ENCODE assay signal across 25 cellular contexts in the genomic region with DNA sequence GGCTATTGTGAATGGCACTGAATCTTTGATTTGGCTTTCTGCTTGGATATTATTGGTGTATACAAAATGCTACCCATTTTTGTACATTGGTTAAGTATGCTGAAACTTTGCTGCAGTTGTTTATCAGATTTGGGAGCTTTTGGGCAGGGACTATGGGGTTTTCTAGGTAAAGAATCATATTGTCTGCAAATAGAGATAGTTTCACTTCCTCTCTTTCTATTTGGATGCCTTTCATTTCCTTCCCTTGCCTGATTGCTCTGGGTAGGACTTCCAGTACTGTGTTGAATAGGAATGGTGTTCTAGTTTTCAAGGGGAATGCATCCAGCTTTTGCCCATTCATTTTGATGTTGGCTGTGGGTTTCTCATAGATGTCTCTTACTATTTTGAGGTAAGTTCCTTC.
"Had no signal": no experiment of that assay in that cellular context is flagged by ENCODE, and none has a peak within 500 bp of the region (broad histone marks: within the 10 kb centered on the region; RNA-seq: fewer than 3 reads in every experiment).

No MANE protein-coding gene starts in this region.

- DNase-seq: activated B cell treated with CpG ODN at 0.5 μM for 24 hours; activated CD4-positive, alpha-beta memory T cell treated with anti-CD3 and anti-CD28 coated beads for 36 hours; activated CD4-positive, alpha-beta T cell treated with anti-CD3 and anti-CD28 coated beads for 4 hours; activated naive CD8-positive, alpha-beta T cell treated with anti-CD3 and anti-CD28 coated beads for 36 hours; activated T-cell treated with anti-CD3 and anti-CD28 coated beads for 4 hours; amygdala; effector CD8-positive, alpha-beta T cell; heart left ventricle; left ventricle myocardium inferior; mammary epithelial cell; right cardiac atrium; stimulated activated CD4-positive, alpha-beta T cell treated with anti-CD3 and anti-CD28 coated beads, Interleukin-2, amount 100 ng/mL, for 24 hours; stimulated activated naive CD8-positive, alpha-beta T cell treated with anti-CD3 and anti-CD28 coated beads, Interleukin-15, Interleukin-2, amounts not matched to agents 100 U/mL and 50 U/mL, for 24 hours; substantia nigra; tibial artery had no signal

- FAIRE-seq: endothelial cell of umbilical vein, TTC549, urothelium cell line had no signal

- H3K4me3 ChIP-seq: cardiac muscle cell, esophagus muscularis mucosa, gastroesophageal sphincter, heart left ventricle, left ventricle myocardium inferior, prostate gland, tibial artery had no signal

- H3K36me3 Mint-ChIP-seq: activated CD4-positive, alpha-beta memory T cell treated with anti-CD3 and anti-CD28 coated beads for 36 hours; activated naive CD8-positive, alpha-beta T cell treated with anti-CD3 and anti-CD28 coated beads for 36 hours had no signal

- H3K9me3 ChIP-seq: esophagus muscularis mucosa, gastroesophageal sphincter, heart left ventricle, left ventricle myocardium inferior, prostate gland, tibial artery had no signal

- H3K9me3 Mint-ChIP-seq: activated T-helper 1 cell treated with anti-CD3 and anti-CD28 coated beads, Interleukin-12 subunit alpha, Interleukin-12 subunit beta, Interleukin-2, Interleukin-4 antibody, amounts not matched to agents 30 ng/mL and 10 ng/mL and 1 ng/mL, durations not matched to agents 14 hours and 24 hours and 36 hours; dendritic cell treated with granulocyte-macrophage colony-stimulating factor and Interleukin-4, amounts not matched to agents 40 ng/mL and 50 ng/mL, for 4 days; neural crest cell had no signal

- H3K4me1 ChIP-seq: esophagus muscularis mucosa, gastroesophageal sphincter, heart left ventricle, left ventricle myocardium inferior, prostate gland, tibial artery had no signal

- H3K27me3 ChIP-seq: cardiac muscle cell, esophagus muscularis mucosa, gastroesophageal sphincter, heart left ventricle, tibial artery had no signal

- ATAC-seq: gastroesophageal sphincter; heart left ventricle; right cardiac atrium; stimulated activated naive CD8-positive, alpha-beta T cell treated with anti-CD3 and anti-CD28 coated beads, Interleukin-15, Interleukin-2, amounts not matched to agents 100 U/mL and 50 U/mL, for 24 hours had no signal

- H3K27ac Mint-ChIP-seq: activated B cell treated with CpG ODN at 0.5 μM for 24 hours; activated CD4-positive, alpha-beta memory T cell treated with anti-CD3 and anti-CD28 coated beads for 36 hours; activated naive CD8-positive, alpha-beta T cell treated with anti-CD3 and anti-CD28 coated beads for 36 hours; activated T-helper 1 cell treated with anti-CD3 and anti-CD28 coated beads, Interleukin-12 subunit alpha, Interleukin-12 subunit beta, Interleukin-2, Interleukin-4 antibody, amounts not matched to agents 30 ng/mL and 10 ng/mL and 1 ng/mL, durations not matched to agents 14 hours and 24 hours and 36 hours; dendritic cell treated with granulocyte-macrophage colony-stimulating factor and Interleukin-4, amounts not matched to agents 40 ng/mL and 50 ng/mL, for 4 days had no signal

- H3K27me3 Mint-ChIP-seq: activated B cell treated with CpG ODN at 0.5 μM for 24 hours; activated CD4-positive, alpha-beta memory T cell treated with anti-CD3 and anti-CD28 coated beads for 36 hours; activated naive CD8-positive, alpha-beta T cell treated with anti-CD3 and anti-CD28 coated beads for 36 hours; dendritic cell treated with granulocyte-macrophage colony-stimulating factor and Interleukin-4, amounts not matched to agents 40 ng/mL and 50 ng/mL, for 4 days had no signal

- H3K27ac ChIP-seq: cardiac muscle cell, esophagus muscularis mucosa, gastroesophageal sphincter, heart left ventricle, left ventricle myocardium inferior, prostate gland, tibial artery had no signal

- H3K4me1 Mint-ChIP-seq: activated naive CD8-positive, alpha-beta T cell treated with anti-CD3 and anti-CD28 coated beads for 36 hours; neural crest cell had no signal

- H3K36me3 ChIP-seq: cardiac muscle cell, esophagus muscularis mucosa, gastroesophageal sphincter, heart left ventricle, left ventricle myocardium inferior, prostate gland, tibial artery had no signal

- H3K4me3 Mint-ChIP-seq: activated B cell treated with CpG ODN at 0.5 μM for 24 hours; activated CD4-positive, alpha-beta memory T cell treated with anti-CD3 and anti-CD28 coated beads for 36 hours; activated naive CD8-positive, alpha-beta T cell treated with anti-CD3 and anti-CD28 coated beads for 36 hours; activated T-helper 1 cell treated with anti-CD3 and anti-CD28 coated beads, Interleukin-12 subunit alpha, Interleukin-12 subunit beta, Interleukin-2, Interleukin-4 antibody, amounts not matched to agents 30 ng/mL and 10 ng/mL and 1 ng/mL, durations not matched to agents 14 hours and 24 hours and 36 hours; dendritic cell treated with granulocyte-macrophage colony-stimulating factor and Interleukin-4, amounts not matched to agents 40 ng/mL and 50 ng/mL, for 4 days; neural crest cell had no signal
